Comparison of ENCODE assay signal across 1 cellular context in the genomic region with DNA sequence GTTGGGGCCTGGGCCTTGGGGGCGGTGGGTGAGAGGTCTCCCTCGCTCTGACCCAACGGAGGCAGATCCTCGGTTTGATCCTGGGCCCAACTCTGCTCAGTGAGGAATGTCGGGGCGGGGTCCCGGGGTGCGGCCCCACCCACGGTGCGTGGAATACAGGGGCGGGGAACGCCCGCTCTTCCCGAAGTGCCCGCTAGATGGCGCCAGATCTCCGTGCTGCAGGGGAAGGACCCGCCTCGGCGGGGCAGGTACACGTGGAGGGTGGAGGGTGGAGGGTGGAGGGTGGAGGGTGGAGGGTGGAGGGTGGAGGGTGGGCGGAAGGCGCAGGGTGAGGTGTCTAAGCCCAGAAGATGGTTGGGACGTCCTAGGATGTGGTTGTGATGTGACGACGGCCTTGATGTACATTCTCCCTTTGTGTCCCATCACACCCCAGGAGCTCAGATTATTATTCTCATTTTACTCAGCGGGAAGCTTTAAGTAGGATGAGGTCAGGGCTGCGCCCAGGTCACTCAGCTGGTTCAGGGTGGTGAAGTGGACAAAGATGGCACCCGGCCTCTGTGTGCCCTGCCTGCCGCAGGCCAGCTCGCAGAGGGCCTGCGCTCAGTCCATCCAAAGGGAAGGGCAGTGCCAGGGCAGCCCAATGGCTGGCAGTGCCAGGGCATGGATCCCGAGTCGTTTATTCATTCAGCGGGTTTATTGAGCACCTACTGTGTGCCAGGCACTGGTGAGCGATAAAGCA.
A peak's percentile ranks its signal among the peaks of the same experiment; 100 is the strongest.
TF ChIP-seq lines count a peak whose summit lies in the region.

No MANE protein-coding gene starts in this region.

TF ChIP-seq in HepG2, 621 proteins besides CTCF, POLR2A, EP300 and RAD21 (continued from another document and continues in another):
- TF ChIP-seq, protein P1, sequence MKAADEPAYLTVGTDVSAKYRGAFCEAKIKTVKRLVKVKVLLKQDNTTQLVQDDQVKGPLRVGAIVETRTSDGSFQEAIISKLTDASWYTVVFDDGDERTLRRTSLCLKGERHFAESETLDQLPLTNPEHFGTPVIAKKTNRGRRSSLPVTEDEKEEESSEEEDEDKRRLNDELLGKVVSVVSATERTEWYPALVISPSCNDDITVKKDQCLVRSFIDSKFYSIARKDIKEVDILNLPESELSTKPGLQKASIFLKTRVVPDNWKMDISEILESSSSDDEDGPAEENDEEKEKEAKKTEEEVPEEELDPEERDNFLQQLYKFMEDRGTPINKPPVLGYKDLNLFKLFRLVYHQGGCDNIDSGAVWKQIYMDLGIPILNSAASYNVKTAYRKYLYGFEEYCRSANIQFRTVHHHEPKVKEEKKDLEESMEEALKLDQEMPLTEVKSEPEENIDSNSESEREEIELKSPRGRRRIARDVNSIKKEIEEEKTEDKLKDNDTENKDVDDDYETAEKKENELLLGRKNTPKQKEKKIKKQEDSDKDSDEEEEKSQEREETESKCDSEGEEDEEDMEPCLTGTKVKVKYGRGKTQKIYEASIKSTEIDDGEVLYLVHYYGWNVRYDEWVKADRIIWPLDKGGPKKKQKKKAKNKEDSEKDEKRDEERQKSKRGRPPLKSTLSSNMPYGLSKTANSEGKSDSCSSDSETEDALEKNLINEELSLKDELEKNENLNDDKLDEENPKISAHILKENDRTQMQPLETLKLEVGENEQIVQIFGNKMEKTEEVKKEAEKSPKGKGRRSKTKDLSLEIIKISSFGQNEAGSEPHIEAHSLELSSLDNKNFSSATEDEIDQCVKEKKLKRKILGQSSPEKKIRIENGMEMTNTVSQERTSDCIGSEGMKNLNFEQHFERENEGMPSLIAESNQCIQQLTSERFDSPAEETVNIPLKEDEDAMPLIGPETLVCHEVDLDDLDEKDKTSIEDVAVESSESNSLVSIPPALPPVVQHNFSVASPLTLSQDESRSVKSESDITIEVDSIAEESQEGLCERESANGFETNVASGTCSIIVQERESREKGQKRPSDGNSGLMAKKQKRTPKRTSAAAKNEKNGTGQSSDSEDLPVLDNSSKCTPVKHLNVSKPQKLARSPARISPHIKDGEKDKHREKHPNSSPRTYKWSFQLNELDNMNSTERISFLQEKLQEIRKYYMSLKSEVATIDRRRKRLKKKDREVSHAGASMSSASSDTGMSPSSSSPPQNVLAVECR (CRISPR knock-in tag; IDR thresholded peaks at IDR 0.05; ENCODE audit: borderline replicate concordance): peak; percentile 38; the same call in 1 of the 2 replicates
- TF ChIP-seq ZNF232 (CRISPR knock-in tag; IDR thresholded peaks at IDR 0.05; ENCODE audit: borderline replicate concordance) (no peak), ATF2 (CRISPR knock-in tag; IDR thresholded peaks at IDR 0.05) (0 out of 2 replicates have a peak, but pooled peaks have one; percentile 22), SP5 (CRISPR knock-in tag; IDR thresholded peaks at IDR 0.05; ENCODE audit: borderline replicate concordance, low read depth) (peak; percentile 62; the same call in 1 of the 2 replicates), ZMYM4 (CRISPR knock-in tag; IDR thresholded peaks at IDR 0.05) (0 out of 2 replicates have a peak, but pooled peaks have one; percentile 42), ZBTB7B (CRISPR knock-in tag; IDR thresholded peaks at IDR 0.05) (0 out of 2 replicates have a peak, but pooled peaks have one; percentile 41), RXRB (CRISPR knock-in tag; IDR thresholded peaks at IDR 0.05; ENCODE audit: borderline replicate concordance) (peak; percentile 35; the same call in 1 of the 2 replicates), ZNF260 (CRISPR knock-in tag; IDR thresholded peaks at IDR 0.05; ENCODE audit: borderline replicate concordance, low read depth) (no peak), ZNF383 (CRISPR knock-in tag; IDR thresholded peaks at IDR 0.05; ENCODE audit: borderline replicate concordance) (no peak), NR3C1 (CRISPR knock-in tag; IDR thresholded peaks at IDR 0.05) (no peak), HNRNPL (IDR thresholded peaks at IDR 0.05; ENCODE audit: low read depth, low read length) (peak; percentile 93), YEATS4 (CRISPR knock-in tag; IDR thresholded peaks at IDR 0.05; ENCODE audit: borderline replicate concordance) (peak; percentile 61; the same call in 1 of the 2 replicates), ZFP90 (CRISPR knock-in tag; IDR thresholded peaks at IDR 0.05; ENCODE audit: borderline replicate concordance) (no peak), SIN3B (IDR thresholded peaks at IDR 0.05; ENCODE audit: low read length) (no peak), KDM5A (IDR thresholded peaks at IDR 0.05; ENCODE audit: borderline replicate concordance, low read length) (peak; percentile 65), PPARG (CRISPR knock-in tag; conservative IDR thresholded peaks at IDR 0.05) (0 out of 2 replicates have a peak, but pooled peaks have one; percentile 29), SMC3 (IDR thresholded peaks at IDR 0.05; ENCODE audit: low read length) (peak; percentile 24; the same call in 1 of the 2 replicates), ZNF687 (CRISPR knock-in tag; IDR thresholded peaks at IDR 0.05) (peak; percentile 56), SP1 (IDR thresholded peaks at IDR 0.05) (no peak), SP1 (CRISPR knock-in tag; IDR thresholded peaks at IDR 0.05) (peak; percentile 44), MAX (IDR thresholded peaks at IDR 0.05) (peak; percentile 81), MYC (CRISPR knock-in tag; IDR thresholded peaks at IDR 0.05; ENCODE audit: borderline replicate concordance) (peak; percentile 83; the same call in 1 of the 2 replicates), SOX6 (IDR thresholded peaks at IDR 0.05) (no peak), SOX6 (CRISPR knock-in tag; IDR thresholded peaks at IDR 0.05) (peak; percentile 29; the same call in 1 of the 2 replicates), HES4 (CRISPR knock-in tag; IDR thresholded peaks at IDR 0.05; ENCODE audit: borderline replicate concordance) (no peak), THAP11 (CRISPR knock-in tag; IDR thresholded peaks at IDR 0.05) (peak; percentile 40; the same call in 1 of the 2 replicates), GABPB1 (CRISPR knock-in tag; IDR thresholded peaks at IDR 0.05) (peak; percentile 46; the same call in 1 of the 2 replicates), ZNF746 (CRISPR knock-in tag; IDR thresholded peaks at IDR 0.05) (0 out of 2 replicates have a peak, but pooled peaks have one; percentile 56), HNF4A (CRISPR knock-in tag; IDR thresholded peaks at IDR 0.05) (peak; percentile 28; the same call in 1 of the 2 replicates), KLF12 (CRISPR knock-in tag; IDR thresholded peaks at IDR 0.05; ENCODE audit: borderline replicate concordance) (0 out of 2 replicates have a peak, but pooled peaks have one; percentile 51), YY1 (IDR thresholded peaks at IDR 0.05; ENCODE audit: insufficient read depth, insufficient replicate concordance, low read depth, low read length) (peak; percentile 18)
- TF ChIP-seq, protein P2, sequence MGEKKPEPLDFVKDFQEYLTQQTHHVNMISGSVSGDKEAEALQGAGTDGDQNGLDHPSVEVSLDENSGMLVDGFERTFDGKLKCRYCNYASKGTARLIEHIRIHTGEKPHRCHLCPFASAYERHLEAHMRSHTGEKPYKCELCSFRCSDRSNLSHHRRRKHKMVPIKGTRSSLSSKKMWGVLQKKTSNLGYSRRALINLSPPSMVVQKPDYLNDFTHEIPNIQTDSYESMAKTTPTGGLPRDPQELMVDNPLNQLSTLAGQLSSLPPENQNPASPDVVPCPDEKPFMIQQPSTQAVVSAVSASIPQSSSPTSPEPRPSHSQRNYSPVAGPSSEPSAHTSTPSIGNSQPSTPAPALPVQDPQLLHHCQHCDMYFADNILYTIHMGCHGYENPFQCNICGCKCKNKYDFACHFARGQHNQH (CRISPR knock-in tag; IDR thresholded peaks at IDR 0.05): peak; percentile 24; the same call in 1 of the 2 replicates
- TF ChIP-seq, protein P3, sequence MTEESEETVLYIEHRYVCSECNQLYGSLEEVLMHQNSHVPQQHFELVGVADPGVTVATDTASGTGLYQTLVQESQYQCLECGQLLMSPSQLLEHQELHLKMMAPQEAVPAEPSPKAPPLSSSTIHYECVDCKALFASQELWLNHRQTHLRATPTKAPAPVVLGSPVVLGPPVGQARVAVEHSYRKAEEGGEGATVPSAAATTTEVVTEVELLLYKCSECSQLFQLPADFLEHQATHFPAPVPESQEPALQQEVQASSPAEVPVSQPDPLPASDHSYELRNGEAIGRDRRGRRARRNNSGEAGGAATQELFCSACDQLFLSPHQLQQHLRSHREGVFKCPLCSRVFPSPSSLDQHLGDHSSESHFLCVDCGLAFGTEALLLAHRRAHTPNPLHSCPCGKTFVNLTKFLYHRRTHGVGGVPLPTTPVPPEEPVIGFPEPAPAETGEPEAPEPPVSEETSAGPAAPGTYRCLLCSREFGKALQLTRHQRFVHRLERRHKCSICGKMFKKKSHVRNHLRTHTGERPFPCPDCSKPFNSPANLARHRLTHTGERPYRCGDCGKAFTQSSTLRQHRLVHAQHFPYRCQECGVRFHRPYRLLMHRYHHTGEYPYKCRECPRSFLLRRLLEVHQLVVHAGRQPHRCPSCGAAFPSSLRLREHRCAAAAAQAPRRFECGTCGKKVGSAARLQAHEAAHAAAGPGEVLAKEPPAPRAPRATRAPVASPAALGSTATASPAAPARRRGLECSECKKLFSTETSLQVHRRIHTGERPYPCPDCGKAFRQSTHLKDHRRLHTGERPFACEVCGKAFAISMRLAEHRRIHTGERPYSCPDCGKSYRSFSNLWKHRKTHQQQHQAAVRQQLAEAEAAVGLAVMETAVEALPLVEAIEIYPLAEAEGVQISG (CRISPR knock-in tag; IDR thresholded peaks at IDR 0.05): 0 out of 2 replicates have a peak, but pooled peaks have one; percentile 23
- TF ChIP-seq, protein P4, sequence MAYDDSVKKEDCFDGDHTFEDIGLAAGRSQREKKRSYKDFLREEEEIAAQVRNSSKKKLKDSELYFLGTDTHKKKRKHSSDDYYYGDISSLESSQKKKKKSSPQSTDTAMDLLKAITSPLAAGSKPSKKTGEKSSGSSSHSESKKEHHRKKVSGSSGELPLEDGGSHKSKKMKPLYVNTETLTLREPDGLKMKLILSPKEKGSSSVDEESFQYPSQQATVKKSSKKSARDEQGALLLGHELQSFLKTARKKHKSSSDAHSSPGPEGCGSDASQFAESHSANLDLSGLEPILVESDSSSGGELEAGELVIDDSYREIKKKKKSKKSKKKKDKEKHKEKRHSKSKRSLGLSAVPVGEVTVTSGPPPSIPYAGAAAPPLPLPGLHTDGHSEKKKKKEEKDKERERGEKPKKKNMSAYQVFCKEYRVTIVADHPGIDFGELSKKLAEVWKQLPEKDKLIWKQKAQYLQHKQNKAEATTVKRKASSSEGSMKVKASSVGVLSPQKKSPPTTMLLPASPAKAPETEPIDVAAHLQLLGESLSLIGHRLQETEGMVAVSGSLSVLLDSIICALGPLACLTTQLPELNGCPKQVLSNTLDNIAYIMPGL (CRISPR knock-in tag; IDR thresholded peaks at IDR 0.05; ENCODE audit: borderline replicate concordance in 1 of 2, low read depth in 1 of 2): peak in 1 of 2 experiments; percentile 40; a peak in 2 of 4 replicates
- TF ChIP-seq, protein P5, sequence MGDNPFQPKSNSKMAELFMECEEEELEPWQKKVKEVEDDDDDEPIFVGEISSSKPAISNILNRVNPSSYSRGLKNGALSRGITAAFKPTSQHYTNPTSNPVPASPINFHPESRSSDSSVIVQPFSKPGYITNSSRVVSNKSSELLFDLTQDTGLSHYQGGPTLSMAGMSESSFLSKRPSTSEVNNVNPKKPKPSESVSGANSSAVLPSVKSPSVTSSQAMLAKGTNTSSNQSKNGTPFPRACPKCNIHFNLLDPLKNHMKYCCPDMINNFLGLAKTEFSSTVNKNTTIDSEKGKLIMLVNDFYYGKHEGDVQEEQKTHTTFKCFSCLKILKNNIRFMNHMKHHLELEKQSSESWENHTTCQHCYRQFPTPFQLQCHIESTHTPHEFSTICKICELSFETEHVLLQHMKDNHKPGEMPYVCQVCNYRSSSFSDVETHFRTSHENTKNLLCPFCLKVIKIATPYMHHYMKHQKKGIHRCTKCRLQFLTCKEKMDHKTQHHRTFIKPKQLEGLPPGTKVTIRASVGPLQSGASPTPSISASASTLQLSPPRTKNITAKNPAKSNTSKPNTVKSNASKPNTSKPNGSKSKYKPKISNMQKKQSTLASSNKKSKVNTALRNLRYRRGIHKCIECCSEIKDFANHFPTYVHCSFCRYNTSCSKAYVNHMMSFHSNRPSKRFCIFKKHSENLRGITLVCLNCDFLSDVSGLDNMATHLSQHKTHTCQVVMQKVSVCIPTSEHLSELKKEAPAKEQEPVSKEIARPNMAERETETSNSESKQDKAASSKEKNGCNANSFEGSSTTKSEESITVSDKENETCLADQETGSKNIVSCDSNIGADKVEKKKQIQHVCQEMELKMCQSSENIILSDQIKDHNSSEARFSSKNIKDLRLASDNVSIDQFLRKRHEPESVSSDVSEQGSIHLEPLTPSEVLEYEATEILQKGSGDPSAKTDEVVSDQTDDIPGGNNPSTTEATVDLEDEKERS (CRISPR knock-in tag; IDR thresholded peaks at IDR 0.05): no peak
